Comparison of ENCODE assay signal across 34 cellular contexts in the genomic region with DNA sequence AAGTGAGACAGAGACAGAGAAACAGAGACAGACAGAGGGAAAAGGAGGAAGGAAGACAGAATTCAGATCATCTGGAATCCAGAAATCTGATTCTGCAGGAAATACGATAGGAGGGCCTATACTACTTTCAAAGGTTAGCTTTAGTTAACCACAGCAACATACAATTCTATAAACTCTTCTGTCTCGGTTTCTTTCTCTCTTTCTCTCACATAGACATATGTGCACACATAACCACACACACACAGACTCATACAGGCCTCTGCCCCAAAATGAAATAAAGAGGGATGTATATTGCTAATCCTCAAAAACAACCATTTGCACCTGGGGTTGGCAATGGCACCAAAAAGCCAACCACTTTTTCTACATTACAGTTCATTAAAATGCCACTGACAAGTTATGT.
"Had no signal": no experiment of that assay in that cellular context is flagged by ENCODE, and none has a peak within 500 bp of the region (broad histone marks: within the 10 kb centered on the region; RNA-seq: fewer than 3 reads in every experiment).

No MANE protein-coding gene starts in this region.

- H3K4me3 ChIP-seq: adrenal gland, breast epithelium, K562 had no signal

- ATAC-seq: activated naive CD4-positive, alpha-beta T cell treated with anti-CD3 and anti-CD28 coated beads, Interleukin-2, amount 50 U/mL, for 72 hours; activated T-cell treated with anti-CD3 and anti-CD28 coated beads, Interleukin-2, amount 50 U/mL, for 4 hours; K562; PC-3; Right ventricle myocardium inferior; SK-N-SH treated with all-trans-retinoic acid at 6 μM for 48 hours; T-cell; T-helper 17 cell had no signal

- DNase-seq: activated B cell treated with CpG ODN at 0.5 μM for 24 hours; activated CD4-positive, alpha-beta memory T cell treated with anti-CD3 and anti-CD28 coated beads for 36 hours; activated CD4-positive, alpha-beta T cell treated with anti-CD3 and anti-CD28 coated beads for 4 hours; activated CD4-positive, alpha-beta T cell treated with anti-CD3 and anti-CD28 coated beads, Interleukin-2, amount 50 U/mL, for 1 hour; activated CD4-positive, CD25-positive, alpha-beta regulatory T cell treated with anti-CD3 and anti-CD28 coated beads, Interleukin-2, amount 50 U/mL, for 72 hours; activated CD8-positive, alpha-beta memory T cell treated with anti-CD3 and anti-CD28 coated beads, Interleukin-2, amount 50 U/mL, for 4 hours; activated gamma-delta T cell treated with Interleukin-2 at 50 U/mL for 16 hours; activated naive CD4-positive, alpha-beta T cell treated with anti-CD3 and anti-CD28 coated beads for 36 hours; activated T-cell treated with anti-CD3 and anti-CD28 coated beads for 4 hours; activated T-cell treated with anti-CD3 and anti-CD28 coated beads, Interleukin-2, amount 50 U/mL, for 4 hours; adrenal gland; anterior cingulate cortex; Karpas-422; NCI-H1105; NCI-H1436; NCI-H1694; NCI-H1930; NCI-H2081 treated with DMSO at 0.1 percent for 48 hours; NCI-H226; NCI-H446 treated with DMSO at 0.1 percent for 48 hours; NCI-H524; NK-92 treated with Interleukin-12 subunit alpha and Interleukin-12 subunit beta, amount 100 ng/mL, for 24 hours; PC-3; SIG-M5; T-cell; T-helper 17 cell had no signal

- H3K27ac Mint-ChIP-seq: activated B cell treated with CpG ODN at 0.5 μM for 24 hours; activated CD4-positive, alpha-beta memory T cell treated with anti-CD3 and anti-CD28 coated beads for 36 hours; activated naive CD4-positive, alpha-beta T cell treated with anti-CD3 and anti-CD28 coated beads for 36 hours; activated naive CD4-positive, alpha-beta T cell treated with anti-CD3 and anti-CD28 coated beads, Interleukin-2, amount 50 U/mL, for 72 hours; activated T-helper 1 cell treated with anti-CD3 and anti-CD28 coated beads, Interleukin-12 subunit alpha, Interleukin-12 subunit beta, Interleukin-2, Interleukin-4 antibody, amounts not matched to agents 30 ng/mL and 10 ng/mL and 1 ng/mL, durations not matched to agents 14 hours and 24 hours and 36 hours; T-cell; T-helper 17 cell had no signal

- H3K36me3 ChIP-seq: adrenal gland, breast epithelium had no signal

- H3K9me3 Mint-ChIP-seq: activated B cell treated with CpG ODN at 0.5 μM for 24 hours; activated CD4-positive, alpha-beta memory T cell treated with anti-CD3 and anti-CD28 coated beads for 36 hours; activated naive CD4-positive, alpha-beta T cell treated with anti-CD3 and anti-CD28 coated beads for 36 hours; activated naive CD4-positive, alpha-beta T cell treated with anti-CD3 and anti-CD28 coated beads, Interleukin-2, amount 50 U/mL, for 72 hours; activated T-cell treated with anti-CD3 and anti-CD28 coated beads, Interleukin-2, amount 50 U/mL, for 4 hours; activated T-helper 1 cell treated with anti-CD3 and anti-CD28 coated beads, Interleukin-12 subunit alpha, Interleukin-12 subunit beta, Interleukin-2, Interleukin-4 antibody, amounts not matched to agents 30 ng/mL and 10 ng/mL and 1 ng/mL, durations not matched to agents 14 hours and 24 hours and 36 hours; T-cell had no signal

- H3K27ac ChIP-seq: adrenal gland, breast epithelium, RWPE1, VCaP had no signal

- H3K4me1 ChIP-seq: adrenal gland, breast epithelium had no signal

- H3K9me3 ChIP-seq: adrenal gland, breast epithelium had no signal

- H3K4me3 Mint-ChIP-seq: activated B cell treated with CpG ODN at 0.5 μM for 24 hours; activated CD4-positive, alpha-beta memory T cell treated with anti-CD3 and anti-CD28 coated beads for 36 hours; activated naive CD4-positive, alpha-beta T cell treated with anti-CD3 and anti-CD28 coated beads for 36 hours; activated T-cell treated with anti-CD3 and anti-CD28 coated beads, Interleukin-2, amount 50 U/mL, for 4 hours; activated T-helper 1 cell treated with anti-CD3 and anti-CD28 coated beads, Interleukin-12 subunit alpha, Interleukin-12 subunit beta, Interleukin-2, Interleukin-4 antibody, amounts not matched to agents 30 ng/mL and 10 ng/mL and 1 ng/mL, durations not matched to agents 14 hours and 24 hours and 36 hours; T-cell; T-helper 17 cell had no signal
